Comparison of ENCODE assay signal across 8 cellular contexts in the genomic region with DNA sequence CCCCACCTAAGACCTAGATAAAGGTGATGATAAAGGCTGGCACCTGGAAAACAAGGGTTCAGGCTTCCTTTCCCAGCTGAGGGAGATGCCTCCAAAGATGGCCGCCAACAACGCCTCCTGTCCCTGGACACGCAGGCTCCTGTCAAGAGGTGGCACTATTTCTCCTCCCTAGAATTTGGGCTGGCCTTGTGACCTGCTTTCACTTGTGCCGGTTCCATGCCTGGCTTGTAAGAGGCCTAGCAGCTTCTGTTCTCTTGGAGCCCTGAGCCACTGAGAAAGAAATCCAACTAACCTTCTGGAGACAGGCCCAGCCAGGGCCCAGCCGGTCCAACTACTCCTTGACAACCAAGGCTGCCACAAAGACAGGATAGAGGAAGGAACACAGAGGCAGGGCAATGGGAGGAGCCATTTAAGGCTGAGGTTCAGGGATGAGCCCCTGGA.
A peak's percentile ranks its signal among the peaks of the same experiment; 100 is the strongest.
DNase-seq lines count a peak whose midpoint lies in the region; ATAC-seq, FAIRE-seq and TF ChIP-seq lines count a peak whose summit lies in the region.

No MANE protein-coding gene starts in this region.

- no TSS peak for BruUV-seq in MCF 10A (replicated peaks; lab: Mats Ljungman, UMichigan)

- WGBS in iPS DF 6.9 (ENCODE audit: insufficient coverage, insufficient read length), result no CpG with 5 or more reads among the region's 5 CpGs

- no peaks in the 10 kb centered on the region for H3K4me1 ChIP-seq in iPS DF 6.9 (ENCODE audit: control insufficient read depth, insufficient read depth, low read length)

- DNase-seq in D721Med (ENCODE audit: insufficient read length, low spot score) (no peak), T-helper 9 cell (peak; percentile 21), MCF 10A (ENCODE audit: unreplicated experiment) (peak; percentile 79), iPS DF 6.9 (ENCODE audit: low read depth, low spot score) (peak; percentile 57)
- peak; percentile 65 for DNase-seq in stimulated activated CD4-positive, alpha-beta T cell treated with anti-CD3 and anti-CD28 coated beads, Interleukin-15, amount 100 ng/mL, for 24 hours

- no peak for FAIRE-seq in D721Med (lab: Jason Lieb, UNC)

- no peaks in the 10 kb centered on the region for H3K9me3 ChIP-seq in iPS DF 6.9 (ENCODE audit: control insufficient read depth, insufficient read depth, low read length)

- no peak for ATAC-seq in HG03095 (IDR thresholded peaks at IDR 0.05; ENCODE audit: unreplicated experiment)
- no peak for ATAC-seq in GM18498 (IDR thresholded peaks at IDR 0.05; ENCODE audit: unreplicated experiment)

- no peak overlapping the region for H3K4me3 ChIP-seq in iPS DF 6.9 (ENCODE audit: low read length)

- H3K27me3 ChIP-seq in iPS DF 6.9 (ENCODE audit: control insufficient read depth, insufficient read depth, low read length), result no peaks in the 10 kb centered on the region

- intact Hi-C loops in MCF 10A (cut with micrococcal nuclease), result loop anchor here (1.0 kb wide), 3 partner anchors 89 to 196 kb away; no protein-coding TSS in a partner anchor

- no peak overlapping the region for H3K4me3 Mint-ChIP-seq in MCF 10A (ENCODE audit: unreplicated experiment)

- no peaks in the 10 kb centered on the region for H3K36me3 Mint-ChIP-seq in MCF 10A (ENCODE audit: insufficient read depth, unreplicated experiment)

- no peak overlapping the region for H3K27ac Mint-ChIP-seq in MCF 10A (ENCODE audit: low read depth, unreplicated experiment)

- no peaks in the 10 kb centered on the region for H3K36me3 ChIP-seq in iPS DF 6.9 (ENCODE audit: control insufficient read depth, insufficient read depth, low read length)

- POLR2A ChIA-PET in MCF 10A (lab: Yijun Ruan, JAX), result no interaction called here

- H3K9me3 Mint-ChIP-seq in MCF 10A (ENCODE audit: unreplicated experiment), result no peaks in the 10 kb centered on the region

- CTCF ChIA-PET in MCF 10A (lab: Yijun Ruan, JAX), result interaction anchor here (0.6 to 2.0 kb wide), 9 partner anchors 13 to 184 kb away, joined by 3 to 7 read pairs (median 5); no protein-coding TSS in a partner anchor

- H3K27ac ChIP-seq in iPS DF 6.9 (ENCODE audit: low read length), result no peak overlapping the region

- peaks cover 16% of the 10 kb centered on the region for H3K27me3 Mint-ChIP-seq in MCF 10A (ENCODE audit: insufficient read depth, unreplicated experiment)

- TF ChIP-seq CTCF in D721Med (IDR thresholded peaks at IDR 0.05; ENCODE audit: insufficient read depth, missing control alignments) (peak; percentile 54), LNCAP (IDR thresholded peaks at IDR 0.05) (peak; percentile 49; the same call in 1 of the 2 replicates), MCF 10A (IDR thresholded peaks at IDR 0.05; ENCODE audit: unreplicated experiment) (peak; percentile 64)

- peaks cover 5% of the 10 kb centered on the region for H3K4me1 Mint-ChIP-seq in MCF 10A (ENCODE audit: insufficient read depth, unreplicated experiment)
